ENCODE assay signal across 10 cellular contexts in genomic region chr1:227429447-227430359, GRCh38.
DNase-seq lines count a peak whose midpoint lies in the region; ATAC-seq and TF ChIP-seq lines count a peak whose summit lies in the region.
"Had no signal": no experiment of that assay in that cellular context is flagged by ENCODE, and none has a peak within 500 bp of the region (broad histone marks: within the 10 kb centered on the region; RNA-seq: fewer than 3 reads in every experiment).

No MANE protein-coding gene starts in this region.

- H2AFZ ChIP-seq in osteoblast (ENCODE audit: low read length), result peak overlapping the region; percentile 19

- H3K27me3 ChIP-seq in BLaER1 (no peaks in the 10 kb centered on the region), osteoblast (ENCODE audit: insufficient read depth, low read length) (no peaks in the 10 kb centered on the region)

- peak; percentile 15 for ATAC-seq in esophagus mucosa

- H3K4me1 ChIP-seq in BLaER1, result peaks cover 32% of the 10 kb centered on the region
- peaks cover 15% of the 10 kb centered on the region for H3K4me1 ChIP-seq in osteoblast (ENCODE audit: insufficient read depth, low read length)

- DNase-seq in NCI-H69 (lab: John Stamatoyannopoulos, UW) (peak; percentile 55), osteoblast (ENCODE audit: insufficient read length, low spot score, missing footprints) (no peak), midbrain (lab: John Stamatoyannopoulos, UW) (no peak), NCI-H128 (lab: John Stamatoyannopoulos, UW; ENCODE audit: unreplicated experiment) (no peak), anterior cingulate cortex (lab: John Stamatoyannopoulos, UW) (no peak)
- no peak for DNase-seq in activated naive CD4-positive, alpha-beta T cell treated with anti-CD3 and anti-CD28 coated beads, Interleukin-2, amount 50 U/mL, for 16 hours
- DNase-seq: activated B cell treated with CpG ODN at 0.5 μM for 24 hours, NCI-H1436 had no signal

- no peak for TF ChIP-seq CTCF in osteoblast (IDR thresholded peaks at IDR 0.05; ENCODE audit: extremely low read depth, low read depth, low read length)

- H3K36me3 ChIP-seq in BLaER1 (no peaks in the 10 kb centered on the region), osteoblast (ENCODE audit: insufficient read depth, low read length) (no peaks in the 10 kb centered on the region)

- H3K9me3 ChIP-seq in BLaER1, result no peaks in the 10 kb centered on the region
- H3K9me3 ChIP-seq in osteoblast (ENCODE audit: low read depth, low read length), result no peaks in the 10 kb centered on the region

- H3K27ac ChIP-seq in BLaER1 (no peak overlapping the region), osteoblast (ENCODE audit: low read depth, low read length) (no peak overlapping the region)

- H3K9ac ChIP-seq in BLaER1, result no peak overlapping the region

- no peaks in the 10 kb centered on the region for H4K20me1 ChIP-seq in BLaER1
- H4K20me1 ChIP-seq in osteoblast (ENCODE audit: insufficient read depth, low read length), result no peaks in the 10 kb centered on the region

- H3K4me2 ChIP-seq in BLaER1, result peak overlapping the region; percentile 69
- H3K4me2 ChIP-seq in osteoblast (ENCODE audit: insufficient read depth, low read length), result peak overlapping the region; percentile 64

- no peak overlapping the region for H3K4me3 ChIP-seq in BLaER1
- peak overlapping the region; percentile 14 for H3K4me3 ChIP-seq in osteoblast (ENCODE audit: insufficient read depth, low read length)

- no peaks in the 10 kb centered on the region for H3K79me2 ChIP-seq in osteoblast (ENCODE audit: insufficient read depth, low read length)
